ENCODE assay signal across 8 cellular contexts in the genomic region with DNA sequence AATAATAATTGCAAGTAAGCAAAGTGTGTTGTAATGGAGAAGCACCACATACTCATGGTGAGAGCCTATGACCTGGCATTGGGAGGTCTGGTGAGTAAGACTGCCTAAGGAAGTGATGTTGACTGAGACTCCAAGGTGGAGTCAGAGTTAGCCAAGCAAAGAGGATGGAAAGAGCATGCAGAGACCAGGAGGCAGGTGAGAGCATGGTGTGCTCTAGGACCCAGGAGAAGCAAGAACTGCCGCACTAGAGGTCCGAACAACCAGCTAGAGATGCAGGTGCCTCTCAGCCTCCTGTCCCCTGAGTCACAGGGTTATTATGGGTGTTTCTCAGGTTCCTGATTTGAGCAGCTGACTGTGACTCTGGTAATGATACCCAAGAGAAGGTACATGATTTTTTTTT. TPM values are rescaled to one million over a fixed set of nuclear protein-coding genes. Genes with fewer than 3 reads are reported as not detected.
DNase-seq lines count a peak whose midpoint lies in the region; ATAC-seq and TF ChIP-seq lines count a peak whose summit lies in the region.

No MANE protein-coding gene starts in this region.

- no peak for TF ChIP-seq POLR2A in heart left ventricle (IDR thresholded peaks at IDR 0.05)

- H3K27ac ChIP-seq in heart left ventricle (peak overlapping the region in 5 of 12 donors; percentile 7 to 40 (median 13)), RWPE2 (ENCODE audit: poor library complexity, severe bottlenecking) (no peak overlapping the region)

- WGBS in heart left ventricle, 4 donors = 14 to 27% (median 20%) methylated on average over 2 of the region's 2 CpGs

- no peaks in the 10 kb centered on the region for H3K9me3 ChIP-seq in heart left ventricle
- H3K9me3 ChIP-seq in RWPE2 (ENCODE audit: severe bottlenecking) = no peaks in the 10 kb centered on the region

- ATAC-seq in heart left ventricle (peak in 3 of 4 donors; percentile 18 to 53 (median 49)), Right ventricle myocardium inferior (no peak), HG02798 (IDR thresholded peaks at IDR 0.05; ENCODE audit: poor library complexity, unreplicated experiment) (peak; percentile 99), RWPE2 (ENCODE audit: low read depth) (peak; percentile 85), GM18870 (IDR thresholded peaks at IDR 0.05; ENCODE audit: unreplicated experiment) (no peak), HG03442 (IDR thresholded peaks at IDR 0.05; ENCODE audit: unreplicated experiment) (no peak)

- DNase-seq in heart left ventricle = no peak
- DNase-seq in Right ventricle myocardium inferior (ENCODE audit: missing footprints) = no peak
- DNase-seq in RWPE2 (ENCODE audit: low spot score) = no peak
- DNase-seq in iPS-NIHi11 (ENCODE audit: low spot score) = peak; percentile 53
- DNase-seq in central memory CD4-positive, alpha-beta T cell = no peak

- H3K4me3 ChIP-seq in heart left ventricle (no peak overlapping the region), RWPE2 (ENCODE audit: severe bottlenecking) (no peak overlapping the region)

- no peaks in the 10 kb centered on the region for H3K27me3 ChIP-seq in heart left ventricle
- H3K27me3 ChIP-seq in RWPE2 (ENCODE audit: insufficient read depth, poor library complexity, severe bottlenecking) = no peaks in the 10 kb centered on the region

- intact Hi-C loops in heart left ventricle (cut with DNase I) = no loop called here
- intact Hi-C loops in Right ventricle myocardium inferior (cut with DNase I) = no loop called here

- H3K36me3 ChIP-seq in heart left ventricle = peaks cover 0 to 99% (median 96%) of the 10 kb centered on the region in 9 donors
- H3K36me3 ChIP-seq in RWPE2 (ENCODE audit: low read depth) = peaks cover 100% of the 10 kb centered on the region

- TF ChIP-seq CTCF in heart left ventricle (IDR thresholded peaks at IDR 0.05) = no peak
- no peak for TF ChIP-seq CTCF in RWPE2 (IDR thresholded peaks at IDR 0.05; ENCODE audit: poor library complexity, severe bottlenecking)

- H3K4me1 ChIP-seq in heart left ventricle (peaks cover 0 to 24% (median 15%) of the 10 kb centered on the region in 12 donors), RWPE2 (ENCODE audit: insufficient read depth, poor library complexity, severe bottlenecking) (no peaks in the 10 kb centered on the region)

RNA-seq across cellular contexts. Expression of a gene that starts 27.3 kb away (rescaled TPM):
- total RNA-seq in heart left ventricle (10 to 100 TPM; 16.3 to 78.3 (median 45.7) TPM), Right ventricle myocardium inferior (54.5 TPM)
- polyA plus RNA-seq in heart left ventricle = 10 to 100 TPM; 58.6 to 66.1 TPM

RNA-seq across cellular contexts. Expression of a gene that starts 46.1 kb away (rescaled TPM):
- total RNA-seq in heart left ventricle (10 to 100 TPM; 24.3 to 59.0 (median 33.7) TPM), Right ventricle myocardium inferior (37.2 TPM)
- polyA plus RNA-seq in heart left ventricle = 100 to 1,000 TPM in 1 of 2 donors, 10 to 100 TPM in 1; 45.3 to 144 TPM

Comparison
In these comparisons a context has a peak if more than half of its experiments do, and no peak if none do; other contexts are left out.
1. ATAC-seq: peak in heart left ventricle (3 of 4), HG02798 (single experiment) and RWPE2 (single experiment); none in Right ventricle myocardium inferior (single experiment), GM18870 (single experiment) and HG03442 (single experiment).